Comparison of ENCODE assay signal across 19 cellular contexts in the genomic region with DNA sequence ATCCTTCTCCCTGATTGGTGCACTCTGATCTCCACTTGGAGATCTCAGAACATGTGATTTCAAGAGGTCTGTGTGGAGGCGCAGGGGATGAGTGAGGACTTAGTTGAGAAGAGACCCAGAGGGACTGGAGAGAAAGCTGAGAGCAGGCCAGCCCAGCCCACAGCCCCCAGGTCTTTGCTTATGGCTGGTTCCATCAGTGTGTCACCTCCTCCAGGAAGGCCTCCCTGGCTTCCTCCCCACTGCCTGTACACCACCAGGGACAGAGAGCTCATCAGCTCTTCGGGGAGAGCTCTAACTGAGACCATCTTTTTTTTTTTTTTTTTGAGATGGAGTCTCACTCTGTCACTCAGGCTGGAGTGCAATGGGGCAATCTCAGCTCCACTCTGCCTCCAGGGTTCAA. TPM values are rescaled to one million over a fixed set of nuclear protein-coding genes. Genes with fewer than 3 reads are reported as not detected.
DNase-seq lines count a peak whose midpoint lies in the region; ATAC-seq, FAIRE-seq and TF ChIP-seq lines count a peak whose summit lies in the region.
"Had no signal": no experiment of that assay in that cellular context is flagged by ENCODE, and none has a peak within 500 bp of the region (broad histone marks: within the 10 kb centered on the region; RNA-seq: fewer than 3 reads in every experiment).

No MANE protein-coding gene starts in this region.

- no peaks in the 10 kb centered on the region for H3K36me3 Mint-ChIP-seq in CD8-positive, alpha-beta T cell

- H3K4me1 Mint-ChIP-seq in CD8-positive, alpha-beta T cell (ENCODE audit: low read depth), result peaks cover 62% of the 10 kb centered on the region

- no peak for DNase-seq in CD8-positive, alpha-beta T cell
- DNase-seq in K562 (ENCODE audit: extremely low read depth in 1 of 4, low spot score in 3 of 4) (no peak), erythroblast (lab: John Stamatoyannopoulos, UW) (no peak), HUDEP-2 (lab: John Stamatoyannopoulos, UW; ENCODE audit: unreplicated experiment in 76 of 76) (no peak)
- DNase-seq: BE2C, DMS 273 treated with DMSO at 0.1 percent for 48 hours, GDM1, HCEC 1CT, NCI-H1092, NCI-H1694, NCI-H510A treated with DMSO at 0.1 percent for 48 hours, NCI-H82 had no signal

- TF ChIP-seq EP300 in K562 (IDR thresholded peaks at IDR 0.05; ENCODE audit: low read length), result no peak

- intact Hi-C loops in CD8-positive, alpha-beta T cell (cut with DNase I, micrococcal nuclease), result loop anchor here (2.0 to 5.0 kb wide), 3 partner anchors 50 to 176 kb away; no protein-coding TSS in a partner anchor
- intact Hi-C loops in K562 (cut with micrococcal nuclease), result loop anchor here (5.0 kb wide), 1 partner anchor 164 kb away; no protein-coding TSS in a partner anchor

- no peaks in the 10 kb centered on the region for H3K9me3 Mint-ChIP-seq in CD8-positive, alpha-beta T cell

- H3K27me3 ChIP-seq in BLaER1, result no peaks in the 10 kb centered on the region
- H3K27me3 ChIP-seq in CD8-positive, alpha-beta T cell (ENCODE audit: insufficient read depth, low read length), result no peaks in the 10 kb centered on the region
- no peaks in the 10 kb centered on the region for H3K27me3 ChIP-seq in K562 (ENCODE audit: control insufficient read depth in 2 of 2, insufficient read depth in 2 of 2, low read length in 2 of 2)
- no peaks in the 10 kb centered on the region for H3K27me3 ChIP-seq in neutrophil
- H3K27me3 ChIP-seq: BE2C, SJSA1 had no signal

- peaks cover 6% of the 10 kb centered on the region for H3K9me1 ChIP-seq in K562 (ENCODE audit: control insufficient read depth, insufficient read depth, low read length)

- no peaks in the 10 kb centered on the region for H3K9me3 ChIP-seq in BLaER1
- no peaks in the 10 kb centered on the region for H3K9me3 ChIP-seq in CD8-positive, alpha-beta T cell (ENCODE audit: low read length)
- no peaks in the 10 kb centered on the region for H3K9me3 ChIP-seq in K562 (replicated peaks; ENCODE audit: control insufficient read depth, insufficient read depth, low read depth, low read length)
- no peaks in the 10 kb centered on the region for H3K9me3 ChIP-seq in neutrophil
- H3K9me3 ChIP-seq: BE2C, SJSA1 had no signal

- in situ Hi-C loops in K562 (cut with MboI), result loop anchor here (10.0 kb wide), 1 partner anchor 92 kb away; no protein-coding TSS in a partner anchor

- WGBS in K562 (ENCODE audit: insufficient coverage, low coverage, missing lambda C conversion rate), result 100% methylated on average over 1 of the region's 2 CpGs

- H3K27ac Mint-ChIP-seq in CD8-positive, alpha-beta T cell, result peak overlapping the region; percentile 75

- H3K4me3 Mint-ChIP-seq in CD8-positive, alpha-beta T cell, result no peak overlapping the region

- TF ChIP-seq CTCF in CD8-positive, alpha-beta T cell (IDR thresholded peaks at IDR 0.05), result no peak
- TF ChIP-seq CTCF in K562 (IDR thresholded peaks at IDR 0.05 in 2 of 3, conservative IDR thresholded peaks at IDR 0.05 in 1 of 3; ENCODE audit: insufficient read depth in 2 of 3, low read depth in 1 of 3, low read length in 3 of 3), result no peak
- no peak for TF ChIP-seq CTCF in neutrophil (IDR thresholded peaks at IDR 0.05)

- H3K27me3 Mint-ChIP-seq in CD8-positive, alpha-beta T cell (ENCODE audit: low read depth), result no peaks in the 10 kb centered on the region

- TF ChIP-seq RAD21 in K562 (CRISPR knock-in tag; conservative IDR thresholded peaks at IDR 0.05 in 1 of 2, IDR thresholded peaks at IDR 0.05 in 1 of 2), result no peak

- peaks cover 7% of the 10 kb centered on the region; the same call in 1 of the 2 replicates for H4K20me1 ChIP-seq in BLaER1
- 0 out of 2 replicates have a peak, but pooled peaks cover 9% of the 10 kb centered on the region for H4K20me1 ChIP-seq in K562 (replicated peaks; ENCODE audit: control insufficient read depth, insufficient read depth, low read length)

- no TSS peak for BruUV-seq in K562 (replicated peaks; lab: Mats Ljungman, UMichigan)

- H3K4me2 ChIP-seq in BLaER1, result peak overlapping the region; percentile 98
- H3K4me2 ChIP-seq in K562 (ENCODE audit: insufficient read depth, low read length), result no peak overlapping the region
- H3K4me2 ChIP-seq: KMS-11 had no signal

- H3K4me3 ChIP-seq in BLaER1 (no peak overlapping the region), K562 (no peak overlapping the region), neutrophil (ENCODE audit: low read depth in 1 of 2, low read length in 1 of 2) (no peak overlapping the region)
- no peak overlapping the region for H3K4me3 ChIP-seq in CD8-positive, alpha-beta T cell (ENCODE audit: low read depth, low read length)
- H3K4me3 ChIP-seq: SJSA1 had no signal

- FAIRE-seq in K562 (lab: Jason Lieb, UNC), result no peak
- FAIRE-seq: GM12878 had no signal

- TF ChIP-seq POLR2A in K562 (conservative IDR thresholded peaks at IDR 0.05) (no peak), erythroblast (IDR thresholded peaks at IDR 0.05; ENCODE audit: low read length) (no peak)

- H3K79me2 ChIP-seq in K562 (ENCODE audit: control insufficient read depth, insufficient read depth, low read length), result peaks cover 42% of the 10 kb centered on the region

- H3K4me1 ChIP-seq in BLaER1 (peaks cover 97% of the 10 kb centered on the region), K562 (replicated peaks in 1 of 2; ENCODE audit: control insufficient read depth in 2 of 2, insufficient read depth in 2 of 2, low read length in 2 of 2) (peaks cover 29 to 48% of the 10 kb centered on the region in 2 experiments), neutrophil (ENCODE audit: control insufficient read depth in 1 of 2, insufficient read depth in 1 of 2, low read depth in 1 of 2, low read length in 1 of 2) (peaks cover 59 to 67% of the 10 kb centered on the region in 2 experiments)
- peaks cover 55% of the 10 kb centered on the region for H3K4me1 ChIP-seq in CD8-positive, alpha-beta T cell (ENCODE audit: insufficient read depth, low read length)

- peak overlapping the region; percentile 96; the same call in 1 of the 2 replicates for H3K27ac ChIP-seq in BLaER1
- H3K27ac ChIP-seq in CD8-positive, alpha-beta T cell (ENCODE audit: low read depth, low read length), result no peak overlapping the region
- no peak overlapping the region for H3K27ac ChIP-seq in K562 (ENCODE audit: extremely low read depth, low read depth, low read length)
- peak overlapping the region; percentile 99 for H3K27ac ChIP-seq in neutrophil
- H3K27ac ChIP-seq: KMS-11, SJSA1 had no signal

- no peak overlapping the region for H2AFZ ChIP-seq in K562 (ENCODE audit: low read depth, low read length)

- CTCF ChIA-PET in CD8-positive, alpha-beta T cell (lab: Charles Lee), result interaction anchor here (0.8 to 12.2 kb wide), 21 partner anchors 9 to 263 kb away, joined by 3 to 181 read pairs (median 11); no protein-coding TSS in a partner anchor
- CTCF ChIA-PET in K562 (lab: Yijun Ruan, JAX; ENCODE audit: low intra/inter-chr PET ratio), result interaction anchor here (2.3 kb wide), 1 partner anchor 91 kb away, joined by 19 read pairs; no protein-coding TSS in a partner anchor

- H3K36me3 ChIP-seq in BLaER1, result peaks cover 4% of the 10 kb centered on the region; the same call in 1 of the 2 replicates
- no peaks in the 10 kb centered on the region for H3K36me3 ChIP-seq in CD8-positive, alpha-beta T cell (ENCODE audit: insufficient read depth, low read length)
- H3K36me3 ChIP-seq in K562 (ENCODE audit: control insufficient read depth, insufficient read depth, low read length), result peaks cover 7% of the 10 kb centered on the region; the same call in 1 of the 3 replicates
- peaks cover 28% of the 10 kb centered on the region for H3K36me3 ChIP-seq in neutrophil
- H3K36me3 ChIP-seq: BE2C had no signal

- H3K9ac ChIP-seq in BLaER1 (no peak overlapping the region), K562 (ENCODE audit: insufficient read depth in 1 of 2, low read depth in 2 of 2, low read length in 2 of 2) (no peak overlapping the region)
- H3K9ac ChIP-seq: KMS-11 had no signal

- POLR2A ChIA-PET in CD8-positive, alpha-beta T cell (lab: Charles Lee), result interaction anchor here (1.1 to 2.6 kb wide), 2 partner anchors 52 to 91 kb away, joined by 3 to 10 read pairs; a partner anchor contains a TSS
- POLR2A ChIA-PET in K562 (lab: Yijun Ruan, JAX), result no interaction called here

- ATAC-seq in CD8-positive, alpha-beta T cell, result no peak
- ATAC-seq in K562 (no peak), HG02870 (IDR thresholded peaks at IDR 0.05; ENCODE audit: unreplicated experiment) (no peak)

RNA-seq across cellular contexts. Expression of a gene that starts 3.4 kb away (rescaled TPM):
- under 1 TPM; 0.67 to 0.95 TPM for total RNA-seq in CD8-positive, alpha-beta T cell
- 21.9 and 70.4 TPM in 2 replicates for total RNA-seq in K562 (2011; cell fraction: chromatin; rRNA removed; ENCODE audit: low replicate concordance)
- total RNA-seq in K562 (2011; cell fraction: nucleolus; rRNA removed), result 38.4 and 45.2 TPM in 2 replicates
- 27.3 and 30.9 TPM in 2 replicates for total RNA-seq in K562 (2011; cell fraction: nucleoplasm; rRNA removed)
- total RNA-seq in K562 (2014; rRNA removed) (13.3 and 16.0 TPM in 2 replicates), K562 (2014; rRNA removed; fragmentation: Illumina TruSeq; extraction: Trizol) (4.9 and 6.8 TPM in 2 replicates), K562 (2015; rRNA removed; fragmentation: Illumina TruSeq; extraction: Trizol) (8.1 and 9.6 TPM in 2 replicates), K562 (2021) (15.3 and 20.3 TPM in 2 replicates)
- polyA plus RNA-seq in K562 (2011; rRNA removed) (12.2 and 13.6 TPM in 2 replicates), K562 (2014; fragmentation: Illumina TruSeq; extraction: Trizol) (10.3 and 17.6 TPM in 2 replicates), K562 (2014; fragmentation: Nextera tagmentation; extraction: Ambion mirVana) (under 1 TPM; 0.27 to 0.66 TPM), K562 (2014; rRNA removed) (18.4 and 18.8 TPM in 2 replicates)
- polyA plus RNA-seq in K562 (2011; cell fraction: cytosol; rRNA removed), result 10.0 and 27.5 TPM in 2 replicates
- 41.2 and 64.7 TPM in 2 replicates for polyA plus RNA-seq in K562 (2011; cell fraction: nucleus; rRNA removed)
- 18.2 and 106 TPM in 2 replicates for polyA plus RNA-seq in K562 (2012)
- polyA minus RNA-seq in K562 (2011; rRNA and poly(A)+ RNA removed), result 4.3 and 7.9 TPM in 2 replicates
- polyA minus RNA-seq in K562 (2011; cell fraction: cytosol; rRNA and poly(A)+ RNA removed), result 3.7 and 7.2 TPM in 2 replicates
- polyA minus RNA-seq in K562 (2011; cell fraction: nucleus; rRNA and poly(A)+ RNA removed), result 12.2 and 18.7 TPM in 2 replicates
- total RNA-seq: MCF 10A had no signal

RNA-seq across cellular contexts. Expression of a gene that starts 20.0 kb away (rescaled TPM):
- 1 to 10 TPM; 5.3 to 5.9 TPM for total RNA-seq in CD8-positive, alpha-beta T cell
- 11.8 and 29.1 TPM in 2 replicates for total RNA-seq in K562 (2011; cell fraction: chromatin; rRNA removed; ENCODE audit: low replicate concordance)
- 17.0 TPM in 2 replicates for total RNA-seq in K562 (2011; cell fraction: nucleolus; rRNA removed)
- 12.7 and 13.1 TPM in 2 replicates for total RNA-seq in K562 (2011; cell fraction: nucleoplasm; rRNA removed)
- total RNA-seq in K562 (2014; rRNA removed), result 4.9 and 6.2 TPM in 2 replicates
- 1.7 and 2.2 TPM in 2 replicates for total RNA-seq in K562 (2014; rRNA removed; fragmentation: Illumina TruSeq; extraction: Trizol)
- 4.4 and 4.5 TPM in 2 replicates for total RNA-seq in K562 (2015; rRNA removed; fragmentation: Illumina TruSeq; extraction: Trizol)
- total RNA-seq in K562 (2021), result 6.7 and 7.5 TPM in 2 replicates
- polyA plus RNA-seq in K562 (2011; rRNA removed), result 5.7 and 6.5 TPM in 2 replicates
- polyA plus RNA-seq in K562 (2011; cell fraction: cytosol; rRNA removed), result 5.0 and 7.4 TPM in 2 replicates
- 17.5 and 25.4 TPM in 2 replicates for polyA plus RNA-seq in K562 (2011; cell fraction: nucleus; rRNA removed)
- polyA plus RNA-seq in K562 (2012), result 4.1 and 4.9 TPM in 2 replicates
- polyA plus RNA-seq in K562 (2014; fragmentation: Illumina TruSeq; extraction: Trizol), result 5.1 and 6.5 TPM in 2 replicates
- under 1 TPM; 0.34 to 0.59 TPM for polyA plus RNA-seq in K562 (2014; fragmentation: Nextera tagmentation; extraction: Ambion mirVana)
- 6.1 and 7.4 TPM in 2 replicates for polyA plus RNA-seq in K562 (2014; rRNA removed)
- 3.5 and 4.8 TPM in 2 replicates for polyA minus RNA-seq in K562 (2011; rRNA and poly(A)+ RNA removed)
- polyA minus RNA-seq in K562 (2011; cell fraction: cytosol; rRNA and poly(A)+ RNA removed), result 3.2 and 4.5 TPM in 2 replicates
- polyA minus RNA-seq in K562 (2011; cell fraction: nucleus; rRNA and poly(A)+ RNA removed), result 7.5 and 8.2 TPM in 2 replicates

RNA-seq across cellular contexts. Expression of a gene that starts 51.4 kb away (rescaled TPM):
- 100 to 1,000 TPM; 197 to 200 TPM for total RNA-seq in CD8-positive, alpha-beta T cell
- 198 and 586 TPM in 2 replicates for total RNA-seq in K562 (2011; cell fraction: chromatin; rRNA removed; ENCODE audit: low replicate concordance)
- 353 and 436 TPM in 2 replicates for total RNA-seq in K562 (2011; cell fraction: nucleolus; rRNA removed)
- total RNA-seq in K562 (2011; cell fraction: nucleoplasm; rRNA removed), result 289 and 326 TPM in 2 replicates
- 41.2 and 50.7 TPM in 2 replicates for total RNA-seq in K562 (2014; rRNA removed)
- 9.0 and 9.2 TPM in 2 replicates for total RNA-seq in K562 (2014; rRNA removed; fragmentation: Illumina TruSeq; extraction: Trizol)
- 16.9 TPM in 2 replicates for total RNA-seq in K562 (2015; rRNA removed; fragmentation: Illumina TruSeq; extraction: Trizol)
- 79.7 and 103 TPM in 2 replicates for total RNA-seq in K562 (2021)
- 42.6 and 65.4 TPM in 2 replicates for polyA plus RNA-seq in K562 (2011; rRNA removed)
- polyA plus RNA-seq in K562 (2011; cell fraction: cytosol; rRNA removed), result 45.9 and 88.8 TPM in 2 replicates
- 230 and 368 TPM in 2 replicates for polyA plus RNA-seq in K562 (2011; cell fraction: nucleus; rRNA removed)
- polyA plus RNA-seq in K562 (2012), result 77.5 and 466 TPM in 2 replicates
- polyA plus RNA-seq in K562 (2014; fragmentation: Illumina TruSeq; extraction: Trizol), result 31.3 and 65.0 TPM in 2 replicates
- polyA plus RNA-seq in K562 (2014; fragmentation: Nextera tagmentation; extraction: Ambion mirVana), result under 1 TPM; 0.65 to 0.66 TPM
- polyA plus RNA-seq in K562 (2014; rRNA removed), result 54.5 and 66.9 TPM in 2 replicates
- 33.8 and 63.1 TPM in 2 replicates for polyA minus RNA-seq in K562 (2011; rRNA and poly(A)+ RNA removed)
- polyA minus RNA-seq in K562 (2011; cell fraction: cytosol; rRNA and poly(A)+ RNA removed), result 71.3 and 83.9 TPM in 2 replicates
- polyA minus RNA-seq in K562 (2011; cell fraction: nucleus; rRNA and poly(A)+ RNA removed), result 85.0 and 89.2 TPM in 2 replicates
- total RNA-seq: MCF 10A had no signal

Comparison
In these comparisons a context has a peak if more than half of its experiments do, and no peak if none do; other contexts are left out.
1. H3K27ac ChIP-seq: peak in BLaER1 (single experiment) and neutrophil (single experiment); none in CD8-positive, alpha-beta T cell (single experiment) and K562 (single experiment).